Comparison of ENCODE assay signal across 8 cellular contexts in the genomic region with DNA sequence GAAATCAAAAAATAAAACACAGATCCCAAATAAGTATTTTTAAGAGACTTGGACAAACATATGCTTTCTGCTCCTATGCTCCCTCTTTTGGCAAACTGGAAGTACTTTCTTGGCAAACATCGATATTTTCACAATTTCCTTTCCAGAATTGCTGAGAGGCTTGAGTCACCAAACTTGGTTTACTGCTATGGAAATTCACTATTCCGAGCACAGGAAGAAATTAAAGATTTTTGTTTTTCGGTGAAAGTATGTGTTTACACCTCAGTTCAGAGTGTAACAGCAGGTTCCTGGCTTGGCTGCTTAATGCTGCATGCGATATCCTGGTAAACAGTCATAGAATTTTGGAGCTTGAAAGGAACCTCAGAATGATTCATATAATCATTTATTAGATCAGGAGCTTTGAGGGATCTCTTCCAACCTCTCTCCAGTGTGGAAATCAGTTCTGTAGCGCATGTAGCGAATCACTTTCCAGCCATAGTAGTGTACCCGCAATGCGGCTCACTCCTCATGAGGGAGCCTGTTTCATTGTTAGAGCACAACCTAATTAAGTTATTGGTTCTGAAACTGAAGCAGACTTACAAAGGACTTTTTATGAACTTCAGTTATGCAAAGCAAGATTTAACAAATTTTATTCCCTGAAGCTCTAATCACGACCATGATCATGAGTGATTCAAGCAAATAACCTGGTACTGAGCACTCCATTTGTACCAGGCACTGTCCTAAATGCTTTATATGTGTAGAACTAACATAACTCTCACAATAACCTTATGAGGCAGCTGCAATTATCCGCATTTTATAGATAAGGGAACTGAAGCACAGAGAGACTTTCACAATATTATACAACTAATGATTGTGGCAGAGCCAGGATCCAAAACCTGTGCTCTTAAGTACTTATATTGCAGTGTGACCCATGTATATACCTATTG. TPM values are rescaled to one million over a fixed set of nuclear protein-coding genes. Genes with fewer than 3 reads are reported as not detected.
DNase-seq lines count a peak whose midpoint lies in the region; ATAC-seq and FAIRE-seq lines count a peak whose summit lies in the region.

No MANE protein-coding gene starts in this region.

- no peaks in the 10 kb centered on the region for H3K9me3 ChIP-seq in effector memory CD4-positive, alpha-beta T cell (ENCODE audit: control insufficient read depth, low read length)

- no peak overlapping the region for H3K4me3 ChIP-seq in rectal smooth muscle tissue (ENCODE audit: low read length)
- no peak overlapping the region for H3K4me3 ChIP-seq in effector memory CD4-positive, alpha-beta T cell (ENCODE audit: insufficient read depth, low read depth, low read length, poor library complexity, severe bottlenecking)

- H3K9me3 Mint-ChIP-seq in stimulated activated naive B cell treated with anti-CD40 and anti-IgM and Interleukin-4, amounts not matched to agents 10 μg/mL and 1 μg/mL and 100 μg/mL, for 72 hours, result no peaks in the 10 kb centered on the region

- no peaks in the 10 kb centered on the region for H3K27me3 ChIP-seq in rectal smooth muscle tissue (ENCODE audit: control insufficient read depth, insufficient read depth, low read length)
- H3K27me3 ChIP-seq in effector memory CD4-positive, alpha-beta T cell (replicated peaks; ENCODE audit: control insufficient read depth, insufficient read depth, low read length, poor library complexity, severe bottlenecking), result no peaks in the 10 kb centered on the region

- ATAC-seq in stimulated activated naive B cell treated with anti-CD40 and anti-IgM and Interleukin-4, amounts not matched to agents 10 μg/mL and 1 μg/mL and 100 μg/mL, for 72 hours (replicated peaks), result no peak

- peaks cover 5% of the 10 kb centered on the region for H3K4me1 ChIP-seq in rectal smooth muscle tissue (ENCODE audit: control insufficient read depth, insufficient read depth, low read length)
- H3K4me1 ChIP-seq in effector memory CD4-positive, alpha-beta T cell (ENCODE audit: control insufficient read depth, insufficient read depth, low read length, poor library complexity, severe bottlenecking), result no peaks in the 10 kb centered on the region

- DNase-seq in NCI-H1436 (lab: John Stamatoyannopoulos, UW) (peak; percentile 10), NCI-H1436 treated with DMSO at 0.1 percent for 48 hours (lab: John Stamatoyannopoulos, UW) (no peak), SW 1271 (lab: John Stamatoyannopoulos, UW) (peak; percentile 5 to 51), frontal cortex (ENCODE audit: low spot score in 2 of 2) (peak; percentile 18 to 50)
- DNase-seq in stimulated activated naive B cell treated with anti-CD40 and anti-IgM and Interleukin-4, amounts not matched to agents 10 μg/mL and 1 μg/mL and 100 μg/mL, for 72 hours, result no peak
- DNase-seq in stimulated activated CD4-positive, alpha-beta T cell treated with anti-CD3 and anti-CD28 coated beads, Interleukin-2, amount 100 ng/mL, for 48 hours, result no peak
- no peak for DNase-seq in effector memory CD4-positive, alpha-beta T cell

- H3K27ac Mint-ChIP-seq in stimulated activated naive B cell treated with anti-CD40 and anti-IgM and Interleukin-4, amounts not matched to agents 10 μg/mL and 1 μg/mL and 100 μg/mL, for 72 hours, result no peak overlapping the region

- peak; percentile 36 for FAIRE-seq in frontal cortex (lab: Jason Lieb, UNC)

- no peak overlapping the region for H3K9ac ChIP-seq in rectal smooth muscle tissue (ENCODE audit: low read length)

- no peaks in the 10 kb centered on the region for H3K27me3 Mint-ChIP-seq in stimulated activated naive B cell treated with anti-CD40 and anti-IgM and Interleukin-4, amounts not matched to agents 10 μg/mL and 1 μg/mL and 100 μg/mL, for 72 hours

- H3K27ac ChIP-seq in rectal smooth muscle tissue (ENCODE audit: low read depth, low read length), result peak overlapping the region; percentile 53
- H3K27ac ChIP-seq in effector memory CD4-positive, alpha-beta T cell (ENCODE audit: insufficient read depth, low read length, poor library complexity, severe bottlenecking), result no peak overlapping the region

- H3K4me1 Mint-ChIP-seq in stimulated activated naive B cell treated with anti-CD40 and anti-IgM and Interleukin-4, amounts not matched to agents 10 μg/mL and 1 μg/mL and 100 μg/mL, for 72 hours, result no peaks in the 10 kb centered on the region

- H3K36me3 ChIP-seq in rectal smooth muscle tissue (ENCODE audit: control insufficient read depth, insufficient read depth, low read length), result no peaks in the 10 kb centered on the region
- no peaks in the 10 kb centered on the region for H3K36me3 ChIP-seq in effector memory CD4-positive, alpha-beta T cell (ENCODE audit: control insufficient read depth, insufficient read depth, low read length)

- no peak overlapping the region for H3K4me3 Mint-ChIP-seq in stimulated activated naive B cell treated with anti-CD40 and anti-IgM and Interleukin-4, amounts not matched to agents 10 μg/mL and 1 μg/mL and 100 μg/mL, for 72 hours

- H3K36me3 Mint-ChIP-seq in stimulated activated naive B cell treated with anti-CD40 and anti-IgM and Interleukin-4, amounts not matched to agents 10 μg/mL and 1 μg/mL and 100 μg/mL, for 72 hours, result no peaks in the 10 kb centered on the region

RNA-seq across cellular contexts. Expression of gene ATP2A2, which starts 56.4 kb away (rescaled TPM):
- 149 TPM for total RNA-seq in frontal cortex

Comparison
In these comparisons a context has a peak if more than half of its experiments do, and no peak if none do; other contexts are left out.
1. DNase-seq: peak in NCI-H1436 (single experiment), SW 1271 (2 of 2) and frontal cortex (2 of 2); none in NCI-H1436 treated with DMSO at 0.1 percent for 48 hours (single experiment), stimulated activated naive B cell treated with anti-CD40 and anti-IgM and Interleukin-4, amounts not matched to agents 10 μg/mL and 1 μg/mL and 100 μg/mL, for 72 hours (single experiment), stimulated activated CD4-positive, alpha-beta T cell treated with anti-CD3 and anti-CD28 coated beads, Interleukin-2, amount 100 ng/mL, for 48 hours (0 of 2) and effector memory CD4-positive, alpha-beta T cell (0 of 3).